Comparison of ENCODE assay signal across 8 cellular contexts in genomic region chr12:130870442-130871285, GRCh38. TPM values are rescaled to one million over a fixed set of nuclear protein-coding genes. Genes with fewer than 3 reads are reported as not detected.
DNase-seq lines count a peak whose midpoint lies in the region; ATAC-seq and TF ChIP-seq lines count a peak whose summit lies in the region.

No MANE protein-coding gene starts in this region.

- ATAC-seq in GM21529 (IDR thresholded peaks at IDR 0.05; ENCODE audit: unreplicated experiment): peak; percentile 70

- peaks cover 21% of the 10 kb centered on the region for H3K4me1 ChIP-seq in KMS-11 (ENCODE audit: low read depth, poor library complexity, severe bottlenecking)
- H3K4me1 ChIP-seq in skeletal muscle tissue (ENCODE audit: control insufficient read depth in 3 of 3, insufficient read depth in 3 of 3, low read length in 3 of 3): peaks cover 16 to 18% (median 16%) of the 10 kb centered on the region in 3 donors

- H3K36me3 ChIP-seq in KMS-11 (ENCODE audit: insufficient read depth) (no peaks in the 10 kb centered on the region; the same call in 1 of the 2 replicates), brain microvascular endothelial cell (replicated peaks) (peaks cover 32% of the 10 kb centered on the region), skeletal muscle tissue (ENCODE audit: control insufficient read depth in 3 of 3, insufficient read depth in 3 of 3, low read length in 3 of 3) (peaks cover 21 to 28% (median 25%) of the 10 kb centered on the region in 3 donors)

- peak; percentile 91 for DNase-seq in ELF-1 (ENCODE audit: low read depth, low spot score)
- DNase-seq in UCSD-AML1 (lab: John Stamatoyannopoulos, UW; ENCODE audit: unreplicated experiment): peak; percentile 55
- peak; percentile 94 for DNase-seq in brain microvascular endothelial cell
- DNase-seq in GDM1 (lab: John Stamatoyannopoulos, UW): no peak

- peaks cover 26% of the 10 kb centered on the region for H3K79me2 ChIP-seq in KMS-11 (ENCODE audit: insufficient read depth, low read depth)

- H3K9me3 ChIP-seq in iPS-18c (ENCODE audit: control insufficient read depth, insufficient read depth, low read length) (no peaks in the 10 kb centered on the region), skeletal muscle tissue (ENCODE audit: control insufficient read depth in 3 of 3, low read length in 3 of 3) (no peaks in the 10 kb centered on the region)

- H2AFZ ChIP-seq in KMS-11 (ENCODE audit: low read depth): peak overlapping the region; percentile 61; the same call in 1 of the 2 replicates

- TF ChIP-seq CTCF in KMS-11 (conservative IDR thresholded peaks at IDR 0.05; ENCODE audit: low read depth, low read length): peak; percentile 28; the same call in 1 of the 2 replicates
- peak; percentile 84 for TF ChIP-seq CTCF in brain microvascular endothelial cell (IDR thresholded peaks at IDR 0.05; ENCODE audit: low read depth, low read length, missing control alignments)

- in situ Hi-C loops in brain microvascular endothelial cell (cut with HindIII; ENCODE audit: low pct_ligation_motif_present, low sequenced_read_pairs): no loop called here

- H3K27me3 ChIP-seq in KMS-11 (ENCODE audit: insufficient read depth, low read depth) (no peaks in the 10 kb centered on the region), brain microvascular endothelial cell (replicated peaks) (no peaks in the 10 kb centered on the region), skeletal muscle tissue (ENCODE audit: control insufficient read depth in 3 of 3, insufficient read depth in 3 of 3, low read length in 3 of 3) (no peaks in the 10 kb centered on the region)

- H3K9ac ChIP-seq in KMS-11: peak overlapping the region; percentile 63; the same call in 1 of the 2 replicates
- peak overlapping the region in 1 of 3 donors; percentile 76 for H3K9ac ChIP-seq in skeletal muscle tissue (ENCODE audit: low read depth in 1 of 3, low read length in 3 of 3)

- H3K4me3 ChIP-seq in KMS-11 (IDR thresholded peaks at IDR 0.05; ENCODE audit: insufficient read depth, low read depth, low read length) (no peak overlapping the region), brain microvascular endothelial cell (ENCODE audit: low read depth, low read length) (peak overlapping the region; percentile 55), iPS-18c (ENCODE audit: insufficient read depth, low read depth, low read length) (peak overlapping the region; percentile 53), skeletal muscle tissue (ENCODE audit: low read length in 3 of 3) (peak overlapping the region; percentile 14 to 82 (median 29))

- no peak overlapping the region for H3K27ac ChIP-seq in KMS-11
- H3K27ac ChIP-seq in brain microvascular endothelial cell: peak overlapping the region; percentile 94
- H3K27ac ChIP-seq in skeletal muscle tissue (ENCODE audit: low read depth, low read length): peak overlapping the region; percentile 80

- peak overlapping the region; percentile 36; the same call in 1 of the 2 replicates for H3K4me2 ChIP-seq in KMS-11

- H4K20me1 ChIP-seq in KMS-11 (ENCODE audit: insufficient read depth): no peaks in the 10 kb centered on the region

RNA-seq across cellular contexts. Expression of gene RAN, which starts 1.2 kb away (rescaled TPM):
- 227 TPM for total RNA-seq in skeletal muscle tissue

RNA-seq across cellular contexts. Expression of gene STX2, which starts 31.6 kb away (rescaled TPM):
- 13.6 TPM for total RNA-seq in skeletal muscle tissue
